ENCODE assay signal across 15 cellular contexts in the genomic region with DNA sequence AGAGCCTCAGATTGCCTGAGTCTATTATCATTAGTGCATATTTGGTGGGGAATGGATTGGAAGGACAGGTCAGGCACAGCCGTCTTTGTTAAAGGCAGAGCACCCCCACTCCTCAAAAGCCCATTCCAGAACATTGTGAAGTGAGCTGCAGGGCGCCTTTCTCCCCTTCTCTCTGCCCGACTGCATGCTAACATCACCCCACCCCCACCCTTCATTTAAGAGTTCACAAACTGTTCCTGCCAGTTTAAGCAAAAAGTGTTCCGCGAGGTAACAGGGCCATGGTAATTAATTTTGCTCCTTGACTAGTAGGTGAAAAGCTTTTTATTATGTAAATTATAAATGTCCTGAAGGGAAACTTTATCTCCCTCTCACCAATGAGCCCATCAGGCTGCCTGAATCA.
A peak's percentile ranks its signal among the peaks of the same experiment; 100 is the strongest.
DNase-seq lines count a peak whose midpoint lies in the region; ATAC-seq and TF ChIP-seq lines count a peak whose summit lies in the region.
"Had no signal": no experiment of that assay in that cellular context is flagged by ENCODE, and none has a peak within 500 bp of the region (broad histone marks: within the 10 kb centered on the region; RNA-seq: fewer than 3 reads in every experiment).

No MANE protein-coding gene starts in this region.

- H3K9me2 ChIP-seq in GM23338 (ENCODE audit: insufficient read depth) = peaks cover 11% of the 10 kb centered on the region; the same call in 1 of the 2 replicates

- peaks cover 7% of the 10 kb centered on the region; the same call in 1 of the 2 replicates for H3K4me1 ChIP-seq in GM23338 (ENCODE audit: insufficient read depth)
- H3K4me1 ChIP-seq in HUES48 (ENCODE audit: control insufficient read depth, insufficient read depth, low read length) = peaks cover 7% of the 10 kb centered on the region
- H3K4me1 ChIP-seq in iPS-20b (ENCODE audit: insufficient read depth, low read length) = peaks cover 10% of the 10 kb centered on the region; the same call in 1 of the 2 replicates
- H3K4me1 ChIP-seq in thyroid gland = no peaks in the 10 kb centered on the region
- no peaks in the 10 kb centered on the region for H3K4me1 ChIP-seq in lower lobe of right lung
- peaks cover 0 to under 1% (median 0%) of the 10 kb centered on the region in 3 donors for H3K4me1 ChIP-seq in esophagus squamous epithelium

- H2AFZ ChIP-seq in GM23338 = peak overlapping the region; percentile 72; the same call in 1 of the 2 replicates

- no peaks in the 10 kb centered on the region for H3F3A ChIP-seq in GM23338 (replicated peaks; ENCODE audit: low read depth)

- no peak for TF ChIP-seq POLR2A in thyroid gland (IDR thresholded peaks at IDR 0.05)
- TF ChIP-seq POLR2A in esophagus squamous epithelium (IDR thresholded peaks at IDR 0.05) = no peak

- H3K36me3 ChIP-seq in GM23338 (ENCODE audit: insufficient read depth) (0 out of 2 replicates have a peak, but pooled peaks cover 2% of the 10 kb centered on the region), HUES48 (ENCODE audit: control insufficient read depth, insufficient read depth, low read length) (no peaks in the 10 kb centered on the region), iPS-20b (ENCODE audit: insufficient read depth, low read depth, low read length) (no peaks in the 10 kb centered on the region), thyroid gland (no peaks in the 10 kb centered on the region), lower lobe of right lung (no peaks in the 10 kb centered on the region), esophagus squamous epithelium (no peaks in the 10 kb centered on the region)
- H3K36me3 ChIP-seq: BLaER1 treated with 17β-estradiol and CSF1 and Interleukin-3, amounts not matched to agents 10 nM and 100 nM had no signal

- H3K4me3 ChIP-seq in GM23338 (no peak overlapping the region), HUES48 (ENCODE audit: low read depth, low read length) (peak overlapping the region; percentile 2; the same call in 1 of the 2 replicates), iPS-20b (ENCODE audit: low read length) (no peak overlapping the region), thyroid gland (replicated peaks in 1 of 3) (no peak overlapping the region), lower lobe of right lung (no peak overlapping the region), esophagus squamous epithelium (no peak overlapping the region)
- H3K4me3 ChIP-seq: BLaER1 treated with 17β-estradiol and CSF1 and Interleukin-3, amounts not matched to agents 10 nM and 100 nM; K562 had no signal

- H3K27me3 Mint-ChIP-seq in GM23338 (ENCODE audit: insufficient read depth, low read depth, poor library complexity) = peaks cover 1% of the 10 kb centered on the region

- H3K27ac ChIP-seq in GM23338 (ENCODE audit: low read depth) (no peak overlapping the region), HUES48 (ENCODE audit: low read depth, low read length) (no peak overlapping the region), iPS-20b (ENCODE audit: low read length) (peak overlapping the region; percentile 13), thyroid gland (no peak overlapping the region), lower lobe of right lung (no peak overlapping the region), esophagus squamous epithelium (no peak overlapping the region)
- H3K27ac ChIP-seq: BLaER1 treated with 17β-estradiol and CSF1 and Interleukin-3, amounts not matched to agents 10 nM and 100 nM; HL-60 had no signal

- DNase-seq in GM23338 (ENCODE audit: low spot score) (peak; percentile 38), thyroid gland (peak; percentile 5 to 38), lower lobe of right lung (no peak), NCI-H1048 (lab: John Stamatoyannopoulos, UW) (no peak), esophagus squamous epithelium (lab: John Stamatoyannopoulos, UW) (no peak)
- DNase-seq: ACHN; CD4-positive, CD25-positive, alpha-beta regulatory T cell; DMS53; HCEC 1CT; HFFc6 had no signal

- H3K4me3 Mint-ChIP-seq in GM23338 = no peak overlapping the region
- H3K4me3 Mint-ChIP-seq: CD4-positive, CD25-positive, alpha-beta regulatory T cell; HFFc6 had no signal

- no peaks in the 10 kb centered on the region for H4K20me1 ChIP-seq in GM23338 (replicated peaks; ENCODE audit: insufficient read depth)
- H4K20me1 ChIP-seq: BLaER1 treated with 17β-estradiol and CSF1 and Interleukin-3, amounts not matched to agents 10 nM and 100 nM had no signal

- TF ChIP-seq CTCF in GM23338 (conservative IDR thresholded peaks at IDR 0.05; ENCODE audit: low read depth in 2 of 2) = no peak
- no peak for TF ChIP-seq CTCF in thyroid gland (IDR thresholded peaks at IDR 0.05)
- no peak for TF ChIP-seq CTCF in lower lobe of right lung (IDR thresholded peaks at IDR 0.05)
- no peak for TF ChIP-seq CTCF in esophagus squamous epithelium (IDR thresholded peaks at IDR 0.05)

- H3K9me3 ChIP-seq in HUES48 (ENCODE audit: control insufficient read depth, insufficient read depth, low read length) (no peaks in the 10 kb centered on the region), iPS-20b (ENCODE audit: insufficient read depth, low read depth, low read length) (peaks cover 7% of the 10 kb centered on the region; the same call in 1 of the 2 replicates), thyroid gland (no peaks in the 10 kb centered on the region), lower lobe of right lung (no peaks in the 10 kb centered on the region), esophagus squamous epithelium (no peaks in the 10 kb centered on the region)
- H3K9me3 ChIP-seq: BLaER1 treated with 17β-estradiol and CSF1 and Interleukin-3, amounts not matched to agents 10 nM and 100 nM had no signal

- H3K27me3 ChIP-seq in GM23338 (ENCODE audit: insufficient read depth) (no peaks in the 10 kb centered on the region), HUES48 (ENCODE audit: control insufficient read depth, insufficient read depth, low read length) (no peaks in the 10 kb centered on the region), iPS-20b (ENCODE audit: insufficient read depth, low read length) (no peaks in the 10 kb centered on the region), thyroid gland (no peaks in the 10 kb centered on the region), lower lobe of right lung (ENCODE audit: low read depth) (no peaks in the 10 kb centered on the region), esophagus squamous epithelium (no peaks in the 10 kb centered on the region)
- H3K27me3 ChIP-seq: BLaER1 treated with 17β-estradiol and CSF1 and Interleukin-3, amounts not matched to agents 10 nM and 100 nM had no signal

- peak overlapping the region; percentile 46; the same call in 1 of the 2 replicates for H3K4me2 ChIP-seq in GM23338
- H3K4me2 ChIP-seq: BLaER1 treated with 17β-estradiol and CSF1 and Interleukin-3, amounts not matched to agents 10 nM and 100 nM had no signal

- intact Hi-C loops in thyroid gland (cut with DNase I) (no loop called here), lower lobe of right lung (cut with DNase I) (no loop called here), esophagus squamous epithelium (cut with DNase I) (no loop called here)

- H3K9me3 Mint-ChIP-seq in GM23338 = peaks cover 18% of the 10 kb centered on the region
- H3K9me3 Mint-ChIP-seq: HFFc6 had no signal

- H3K4me1 Mint-ChIP-seq in GM23338 = peaks cover 11% of the 10 kb centered on the region
- H3K4me1 Mint-ChIP-seq: CD4-positive, CD25-positive, alpha-beta regulatory T cell had no signal

- peaks cover 10% of the 10 kb centered on the region; the same call in 2 of the 3 replicates for H3K36me3 Mint-ChIP-seq in GM23338 (ENCODE audit: low read depth)
- H3K36me3 Mint-ChIP-seq: CD4-positive, CD25-positive, alpha-beta regulatory T cell had no signal

- WGBS in thyroid gland, 2 donors = 53% methylated on average over 5 of the region's 5 CpGs
- WGBS in esophagus squamous epithelium, 2 donors = 44 to 52% methylated on average over 3 to 4 of the region's 5 CpGs

- H3K79me2 ChIP-seq in GM23338 (replicated peaks; ENCODE audit: insufficient read depth) = no peaks in the 10 kb centered on the region

- ATAC-seq in GM23338 (peak; percentile 86), lower lobe of right lung (no peak)
- ATAC-seq: K562 had no signal

- H3K9ac ChIP-seq in HUES48 (ENCODE audit: low read depth, low read length) (no peak overlapping the region), iPS-20b (ENCODE audit: low read depth, low read length) (no peak overlapping the region)
- H3K9ac ChIP-seq: BLaER1 treated with 17β-estradiol and CSF1 and Interleukin-3, amounts not matched to agents 10 nM and 100 nM had no signal

- no peak overlapping the region for H3K27ac Mint-ChIP-seq in GM23338
- H3K27ac Mint-ChIP-seq: CD4-positive, CD25-positive, alpha-beta regulatory T cell; HFFc6 had no signal

TF ChIP-seq in GM23338, 12 proteins besides CTCF, POLR2A, EP300 and RAD21 (continues in another document):
- TF ChIP-seq CREB1 (CRISPR knock-in tag; IDR thresholded peaks at IDR 0.05; ENCODE audit: low read depth) (no peak), STAT1 (IDR thresholded peaks at IDR 0.05; ENCODE audit: unreplicated experiment) (no peak), EZH2 (IDR thresholded peaks at IDR 0.05; ENCODE audit: low read depth, unreplicated experiment) (no peak)

Comparison
In these comparisons a context has a peak if more than half of its experiments do, and no peak if none do; other contexts are left out.
1. DNase-seq: peak in GM23338 (single experiment) and thyroid gland (2 of 2); none in lower lobe of right lung (single experiment), NCI-H1048 (single experiment) and esophagus squamous epithelium (single experiment).